Comparison of ENCODE assay signal across 20 cellular contexts in the genomic region with DNA sequence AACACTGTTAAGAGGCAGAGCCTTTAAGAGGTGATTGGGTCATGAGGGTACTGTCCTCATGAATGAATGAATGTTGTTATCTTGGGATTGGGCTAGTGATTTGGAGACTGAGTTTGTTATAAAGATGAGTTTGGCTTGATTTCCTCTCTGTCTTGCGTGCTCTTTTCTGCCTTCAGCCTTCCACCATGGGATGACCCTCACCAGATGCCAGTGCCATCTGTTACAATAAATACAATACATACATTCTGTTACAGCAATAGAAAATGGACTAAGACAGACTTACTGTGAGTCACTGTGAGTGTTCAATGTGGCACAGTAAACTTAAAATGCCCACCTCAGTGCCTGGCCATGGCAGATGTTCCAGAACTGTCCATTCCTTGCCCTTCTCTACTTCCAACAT.
"Had no signal": no experiment of that assay in that cellular context is flagged by ENCODE, and none has a peak within 500 bp of the region (broad histone marks: within the 10 kb centered on the region; RNA-seq: fewer than 3 reads in every experiment).

No MANE protein-coding gene starts in this region.

- H3K27me3 Mint-ChIP-seq: activated naive CD4-positive, alpha-beta T cell treated with anti-CD3 and anti-CD28 coated beads, Interleukin-2, amount 50 U/mL, for 24 hours had no signal

- H3K9me3 Mint-ChIP-seq: activated naive CD4-positive, alpha-beta T cell treated with anti-CD3 and anti-CD28 coated beads, Interleukin-2, amount 50 U/mL, for 24 hours; T-helper 1 cell treated with Interleukin-12 subunit alpha and Interleukin-12 subunit beta and Interleukin-4 antibody, amounts not matched to agents 30 μg/mL and 1 μg/mL, for 36 hours; WTC11 had no signal

- H3K4me1 Mint-ChIP-seq: WTC11 had no signal

- ATAC-seq: activated CD8-positive, alpha-beta T cell treated with anti-CD3 and anti-CD28 coated beads, Interleukin-2, amount 10 ng/mL, durations not matched to agents 7 days and 5 days; WTC11 had no signal

- H3K27ac Mint-ChIP-seq: activated CD8-positive, alpha-beta T cell treated with anti-CD3 and anti-CD28 coated beads, Interleukin-2, amount 10 ng/mL, durations not matched to agents 7 days and 5 days; activated naive CD4-positive, alpha-beta T cell treated with anti-CD3 and anti-CD28 coated beads, Interleukin-2, amount 50 U/mL, for 24 hours; T-helper 1 cell treated with Interleukin-12 subunit alpha and Interleukin-12 subunit beta and Interleukin-4 antibody, amounts not matched to agents 30 μg/mL and 1 μg/mL, for 36 hours; WTC11 had no signal

- DNase-seq: activated CD4-positive, alpha-beta T cell treated with anti-CD3 and anti-CD28 coated beads for 48 hours; activated CD4-positive, alpha-beta T cell treated with anti-CD3 and anti-CD28 coated beads, Interleukin-2, amount 50 U/mL, for 4 hours; activated CD4-positive, CD25-positive, alpha-beta regulatory T cell treated with anti-CD3 and anti-CD28 coated beads, Interleukin-2, amount 50 U/mL, for 72 hours; activated CD8-positive, alpha-beta memory T cell treated with anti-CD3 and anti-CD28 coated beads, Interleukin-2, amount 50 U/mL, for 48 hours; activated CD8-positive, alpha-beta T cell treated with anti-CD3 and anti-CD28 coated beads, Interleukin-2, amount 10 ng/mL, durations not matched to agents 7 days and 5 days; activated T-cell treated with anti-CD3 and anti-CD28 coated beads, Interleukin-2, amount 50 U/mL, for 1 hour; aorta; Kasumi-1; KBM-7; NCI-H1048; NCI-H146; NCI-H2029; NCI-H2107; NCI-H526; Peyer's patch; Right ventricle myocardium superior; SJCRH30 had no signal

- H3K36me3 Mint-ChIP-seq: WTC11 had no signal

- H3K4me3 Mint-ChIP-seq: activated CD8-positive, alpha-beta T cell treated with anti-CD3 and anti-CD28 coated beads, Interleukin-2, amount 10 ng/mL, durations not matched to agents 7 days and 5 days; activated naive CD4-positive, alpha-beta T cell treated with anti-CD3 and anti-CD28 coated beads, Interleukin-2, amount 50 U/mL, for 24 hours; T-helper 1 cell treated with Interleukin-12 subunit alpha and Interleukin-12 subunit beta and Interleukin-4 antibody, amounts not matched to agents 30 μg/mL and 1 μg/mL, for 36 hours; WTC11 had no signal
